Comparison of ENCODE assay signal across 9 cellular contexts in genomic region chr1:204647114-204647804, GRCh38. TPM values are rescaled to one million over a fixed set of nuclear protein-coding genes. Genes with fewer than 3 reads are reported as not detected.
DNase-seq lines count a peak whose midpoint lies in the region; ATAC-seq and TF ChIP-seq lines count a peak whose summit lies in the region.
"Had no signal": no experiment of that assay in that cellular context is flagged by ENCODE, and none has a peak within 500 bp of the region (broad histone marks: within the 10 kb centered on the region; RNA-seq: fewer than 3 reads in every experiment).

No MANE protein-coding gene starts in this region.

- H3K4me3 Mint-ChIP-seq in stimulated activated effector memory CD8-positive, alpha-beta T cell treated with anti-CD3 and anti-CD28 coated beads, Interleukin-12 subunit alpha, Interleukin-12 subunit beta, amount 100 ng/mL, for 72 hours: no peak overlapping the region

- no peak overlapping the region for H3K4me3 ChIP-seq in HFF-Myc (replicated peaks; ENCODE audit: low read depth, low read length)
- H3K4me3 ChIP-seq: lower lobe of right lung had no signal

- ATAC-seq in SK-N-SH treated with all-trans-retinoic acid at 6 μM for 48 hours: peak; percentile 72
- ATAC-seq in stimulated activated effector memory CD8-positive, alpha-beta T cell treated with anti-CD3 and anti-CD28 coated beads, Interleukin-12 subunit alpha, Interleukin-12 subunit beta, amount 100 ng/mL, for 72 hours: no peak
- ATAC-seq in HG03521 (IDR thresholded peaks at IDR 0.05; ENCODE audit: unreplicated experiment): no peak

- peak; percentile 83 for DNase-seq in Daoy (ENCODE audit: low read depth)
- peak; percentile 42 for DNase-seq in HFF-Myc (ENCODE audit: extremely low read depth, low read depth)
- DNase-seq in foreskin melanocyte: peak; percentile 34
- peak; percentile 45 for DNase-seq in superior temporal gyrus (ENCODE audit: extremely low spot score)
- no peak for DNase-seq in stimulated activated effector memory CD8-positive, alpha-beta T cell treated with anti-CD3 and anti-CD28 coated beads, Interleukin-12 subunit alpha, Interleukin-12 subunit beta, amount 100 ng/mL, for 72 hours (ENCODE audit: low spot score in 2 of 2)
- DNase-seq in activated effector memory CD4-positive, alpha-beta T cell treated with Interleukin-2 at 50 U/mL for 16 hours: no peak
- DNase-seq: lower lobe of right lung had no signal

- no peak overlapping the region for H3K27ac Mint-ChIP-seq in stimulated activated effector memory CD8-positive, alpha-beta T cell treated with anti-CD3 and anti-CD28 coated beads, Interleukin-12 subunit alpha, Interleukin-12 subunit beta, amount 100 ng/mL, for 72 hours

- H3K9me3 Mint-ChIP-seq in stimulated activated effector memory CD8-positive, alpha-beta T cell treated with anti-CD3 and anti-CD28 coated beads, Interleukin-12 subunit alpha, Interleukin-12 subunit beta, amount 100 ng/mL, for 72 hours: no peaks in the 10 kb centered on the region

- H3K36me3 Mint-ChIP-seq in stimulated activated effector memory CD8-positive, alpha-beta T cell treated with anti-CD3 and anti-CD28 coated beads, Interleukin-12 subunit alpha, Interleukin-12 subunit beta, amount 100 ng/mL, for 72 hours: no peaks in the 10 kb centered on the region

- TF ChIP-seq CTCF in HFF-Myc (IDR thresholded peaks at IDR 0.05; ENCODE audit: low read depth, low read length, missing control alignments): no peak

- peaks cover 6% of the 10 kb centered on the region for H3K4me1 Mint-ChIP-seq in stimulated activated effector memory CD8-positive, alpha-beta T cell treated with anti-CD3 and anti-CD28 coated beads, Interleukin-12 subunit alpha, Interleukin-12 subunit beta, amount 100 ng/mL, for 72 hours

TF ChIP-seq in SK-N-SH treated with all-trans-retinoic acid at 6 μM for 48 hours, 23 proteins besides CTCF, POLR2A, EP300 and RAD21:
- no peak for TF ChIP-seq ISL1 (CRISPR knock-in tag; IDR thresholded peaks at IDR 0.05)
- TF ChIP-seq ZFP30 (CRISPR knock-in tag; IDR thresholded peaks at IDR 0.05): no peak
- TF ChIP-seq ZNF70 (CRISPR knock-in tag; IDR thresholded peaks at IDR 0.05): no peak
- no peak for TF ChIP-seq GLIS3 (CRISPR knock-in tag; IDR thresholded peaks at IDR 0.05)
- peak; percentile 38; the same call in 1 of the 2 replicates for TF ChIP-seq ZFP3 (CRISPR knock-in tag; IDR thresholded peaks at IDR 0.05)
- TF ChIP-seq CSRNP3 (CRISPR knock-in tag; IDR thresholded peaks at IDR 0.05): no peak
- TF ChIP-seq ZNF8 (CRISPR knock-in tag; IDR thresholded peaks at IDR 0.05): no peak
- no peak for TF ChIP-seq PATZ1 (CRISPR knock-in tag; IDR thresholded peaks at IDR 0.05; ENCODE audit: borderline replicate concordance)
- TF ChIP-seq TOX (CRISPR knock-in tag; IDR thresholded peaks at IDR 0.05; ENCODE audit: borderline replicate concordance): no peak
- TF ChIP-seq ZC3H10 (CRISPR knock-in tag; IDR thresholded peaks at IDR 0.05): no peak
- TF ChIP-seq POU6F1 (CRISPR knock-in tag; IDR thresholded peaks at IDR 0.05; ENCODE audit: borderline replicate concordance, low read depth): no peak
- TF ChIP-seq OSR1 (CRISPR knock-in tag; IDR thresholded peaks at IDR 0.05): 0 out of 2 replicates have a peak, but pooled peaks have one; percentile 32
- peak; percentile 93 for TF ChIP-seq SNAI2 (CRISPR knock-in tag; IDR thresholded peaks at IDR 0.05)
- no peak for TF ChIP-seq TSHZ2 (CRISPR knock-in tag; IDR thresholded peaks at IDR 0.05)
- no peak for TF ChIP-seq CREB5 (CRISPR knock-in tag; IDR thresholded peaks at IDR 0.05; ENCODE audit: low read depth)
- no peak for TF ChIP-seq TCF4 (CRISPR knock-in tag; IDR thresholded peaks at IDR 0.05; ENCODE audit: borderline replicate concordance)
- no peak for TF ChIP-seq ARNTL (CRISPR knock-in tag; IDR thresholded peaks at IDR 0.05; ENCODE audit: borderline replicate concordance, low read depth)
- TF ChIP-seq ESRRG (CRISPR knock-in tag; IDR thresholded peaks at IDR 0.05): no peak
- no peak for TF ChIP-seq PPARA (CRISPR knock-in tag; IDR thresholded peaks at IDR 0.05; ENCODE audit: borderline replicate concordance)
- TF ChIP-seq BACH2 (CRISPR knock-in tag; IDR thresholded peaks at IDR 0.05; ENCODE audit: borderline replicate concordance): no peak
- TF ChIP-seq RARB (CRISPR knock-in tag; IDR thresholded peaks at IDR 0.05): no peak
- peak; percentile 92 for TF ChIP-seq CSDC2 (CRISPR knock-in tag; IDR thresholded peaks at IDR 0.05)
- TF ChIP-seq ZNF565 (CRISPR knock-in tag; conservative IDR thresholded peaks at IDR 0.05; ENCODE audit: low read depth): no peak
TF ChIP-seq in SK-N-SH treated with all-trans-retinoic acid at 6 μM for 48 hours: peak in this region for 4.

RNA-seq across cellular contexts. Expression of gene LRRN2, which starts 38.3 kb away (rescaled TPM):
- 0.36 and 0.69 TPM in 2 replicates for total RNA-seq in Daoy (2014; rRNA removed; shearing (Covaris generic))

Comparison
In these comparisons a context has a peak if more than half of its experiments do, and no peak if none do; other contexts are left out.
1. DNase-seq: peak in Daoy (single experiment), HFF-Myc (single experiment), foreskin melanocyte (single experiment) and superior temporal gyrus (single experiment); none in stimulated activated effector memory CD8-positive, alpha-beta T cell treated with anti-CD3 and anti-CD28 coated beads, Interleukin-12 subunit alpha, Interleukin-12 subunit beta, amount 100 ng/mL, for 72 hours (0 of 2) and activated effector memory CD4-positive, alpha-beta T cell treated with Interleukin-2 at 50 U/mL for 16 hours (single experiment).